In genomic region chr3:177429066-177429465, GRCh38 we compare ENCODE assay signal across 21 cellular contexts.
"Had no signal": no experiment of that assay in that cellular context is flagged by ENCODE, and none has a peak within 500 bp of the region (broad histone marks: within the 10 kb centered on the region; RNA-seq: fewer than 3 reads in every experiment).

No MANE protein-coding gene starts in this region.

- H3K36me3 ChIP-seq: WERI-Rb-1 had no signal

- H3K9me3 ChIP-seq: body of pancreas, mucosa of descending colon had no signal

- H3K36me3 Mint-ChIP-seq: naive B cell had no signal

- H3K9me3 Mint-ChIP-seq: activated naive CD4-positive, alpha-beta T cell treated with anti-CD3 and anti-CD28 coated beads for 36 hours; endodermal cell; naive B cell had no signal

- DNase-seq: activated CD4-positive, alpha-beta T cell treated with anti-CD3 and anti-CD28 coated beads for 1 hour; activated CD4-positive, alpha-beta T cell treated with anti-CD3 and anti-CD28 coated beads, Interleukin-2, amount 50 U/mL, for 48 hours; activated naive CD4-positive, alpha-beta T cell treated with anti-CD3 and anti-CD28 coated beads for 36 hours; activated T-cell treated with anti-CD3 and anti-CD28 coated beads, Interleukin-2, amount 50 U/mL, for 1 hour; body of pancreas; caudate nucleus; endodermal cell; foreskin keratinocyte; glutamatergic neuron; hippocampal formation; mucosa of descending colon; naive B cell; nucleus accumbens; posterior cingulate gyrus; small intestine; stimulated activated CD4-positive, alpha-beta T cell treated with anti-CD3 and anti-CD28 coated beads, Interleukin-15, amount 100 ng/mL, for 24 hours; stimulated activated CD4-positive, alpha-beta T cell treated with anti-CD3 and anti-CD28 coated beads, Interleukin-4, amount 100 ng/mL, for 1 hour; T-helper 2 cell; WERI-Rb-1 had no signal

- ATAC-seq: body of pancreas, foreskin keratinocyte, mucosa of descending colon had no signal

- H3K4me1 ChIP-seq: foreskin keratinocyte had no signal

- H3K27ac ChIP-seq: body of pancreas, epithelial cell of prostate, foreskin keratinocyte, WERI-Rb-1 had no signal

- H3K27ac Mint-ChIP-seq: activated naive CD4-positive, alpha-beta T cell treated with anti-CD3 and anti-CD28 coated beads for 36 hours; activated T-helper 2 cell treated with anti-CD3 and anti-CD28 coated beads, Interferon-gamma antibody, Interleukin-2, Interleukin-4, amounts not matched to agents 10 μg/mL and 5 μg/mL and 100 μg/mL, durations not matched to agents 14 hours and 24 hours and 36 hours; endodermal cell; naive B cell had no signal

- H3K4me3 ChIP-seq: body of pancreas, mucosa of descending colon had no signal

- H3K4me3 Mint-ChIP-seq: activated naive CD4-positive, alpha-beta T cell treated with anti-CD3 and anti-CD28 coated beads for 36 hours; endodermal cell; naive B cell had no signal

- H3K27me3 ChIP-seq: body of pancreas, foreskin keratinocyte had no signal

- H3K27me3 Mint-ChIP-seq: naive B cell had no signal
